ENCODE assay signal across 17 cellular contexts in the genomic region with DNA sequence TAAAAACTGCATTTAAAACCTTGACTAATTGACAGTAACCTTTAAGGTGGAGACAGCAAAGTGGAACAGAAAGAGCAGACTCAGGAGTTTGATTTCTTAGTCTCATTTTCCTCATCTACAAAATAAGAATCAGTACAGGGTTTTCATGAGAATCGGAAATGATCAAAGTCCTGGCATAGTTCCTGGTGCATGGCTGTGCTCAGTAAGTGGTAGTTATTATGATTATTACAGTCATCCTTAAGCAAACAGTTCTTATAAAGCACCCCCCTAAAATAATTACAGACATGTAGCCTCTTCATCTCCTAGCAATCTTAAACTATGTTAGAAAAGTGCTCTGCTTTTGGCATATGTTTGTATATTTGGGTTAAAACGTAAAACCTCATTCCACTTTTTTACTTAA. TPM values are rescaled to one million over a fixed set of nuclear protein-coding genes. Genes with fewer than 3 reads are reported as not detected.
DNase-seq lines count a peak whose midpoint lies in the region; ATAC-seq and TF ChIP-seq lines count a peak whose summit lies in the region.
"Had no signal": no experiment of that assay in that cellular context is flagged by ENCODE, and none has a peak within 500 bp of the region (broad histone marks: within the 10 kb centered on the region; RNA-seq: fewer than 3 reads in every experiment).

No MANE protein-coding gene starts in this region.

- ATAC-seq in GM19455 (IDR thresholded peaks at IDR 0.05; ENCODE audit: unreplicated experiment) (no peak), GM18870 (IDR thresholded peaks at IDR 0.05; ENCODE audit: unreplicated experiment) (no peak)
- ATAC-seq: GM23338 had no signal

- DNase-seq in DMS53 (lab: John Stamatoyannopoulos, UW) (peak; percentile 44), HT-29 (ENCODE audit: low spot score) (peak; percentile 35), NCI-H748 treated with DMSO at 0.1 percent for 48 hours (lab: John Stamatoyannopoulos, UW) (peak; percentile 11), choroid plexus epithelial cell (ENCODE audit: low read depth) (peak; percentile 48), cerebellar nuclear complex (lab: John Stamatoyannopoulos, UW) (no peak)
- DNase-seq: CD4-positive, alpha-beta memory T cell; Kasumi-1; NCI-H1048; NCI-H187 treated with DMSO at 0.1 percent for 48 hours; NCI-H524 treated with DMSO at 0.1 percent for 48 hours; T-helper 1 cell had no signal

- no peak for TF ChIP-seq CTCF in choroid plexus epithelial cell (conservative IDR thresholded peaks at IDR 0.05; ENCODE audit: low read depth, low read length)

- H3K4me3 ChIP-seq in choroid plexus epithelial cell (ENCODE audit: low read depth, low read length), result no peak overlapping the region
- H3K4me3 ChIP-seq: BLaER1 treated with 17β-estradiol and CSF1 and Interleukin-3, amounts not matched to agents 10 nM and 100 nM; GM23338; HAP-1; SJSA1 had no signal

RNA-seq across cellular contexts. Expression of a gene that starts 18.0 kb away (rescaled TPM):
- total RNA-seq in HT-29 (2014; rRNA removed; shearing (Covaris generic)), result 0.68 and 2.2 TPM in 2 replicates
- total RNA-seq: CD4-positive, alpha-beta memory T cell had no signal

Comparison
In these comparisons a context has a peak if more than half of its experiments do, and no peak if none do; other contexts are left out.
1. DNase-seq: peak in DMS53 (single experiment), HT-29 (single experiment), NCI-H748 treated with DMSO at 0.1 percent for 48 hours (single experiment) and choroid plexus epithelial cell (single experiment); none in cerebellar nuclear complex (0 of 2).